ENCODE assay signal across 20 cellular contexts in genomic region chr7:108407674-108408073, GRCh38.
"Had no signal": no experiment of that assay in that cellular context is flagged by ENCODE, and none has a peak within 500 bp of the region (broad histone marks: within the 10 kb centered on the region; RNA-seq: fewer than 3 reads in every experiment).

No MANE protein-coding gene starts in this region.

- ATAC-seq: gastroesophageal sphincter; left cardiac atrium; left ventricle myocardium superior; mucosa of descending colon; natural killer cell treated with Interleukin-12 subunit alpha and Interleukin-12 subunit beta and Interleukin-15 and Interleukin-18, amount 100 ng/mL, for 72 hours; right lobe of liver; stimulated activated naive CD8-positive, alpha-beta T cell treated with anti-CD3 and anti-CD28 coated beads, Interleukin-15, Interleukin-2, amounts not matched to agents 100 U/mL and 50 U/mL, for 24 hours had no signal

- H3K27ac Mint-ChIP-seq: activated CD4-positive, alpha-beta memory T cell treated with anti-CD3 and anti-CD28 coated beads for 36 hours; activated CD4-positive, alpha-beta T cell treated with anti-CD3 and anti-CD28 coated beads, Interleukin-2, amount 10 ng/mL, durations not matched to agents 24 days and 14 days; activated naive CD4-positive, alpha-beta T cell treated with anti-CD3 and anti-CD28 coated beads, Interleukin-2, amount 10 ng/mL, durations not matched to agents 7 days and 5 days; activated naive CD8-positive, alpha-beta T cell treated with anti-CD3 and anti-CD28 coated beads, Interleukin-2, amount 10 ng/mL, durations not matched to agents 7 days and 5 days; activated T-cell treated with anti-CD3 and anti-CD28 coated beads, Interleukin-2, amount 50 U/mL, for 24 hours; natural killer cell treated with Interleukin-12 subunit alpha and Interleukin-12 subunit beta and Interleukin-15 and Interleukin-18, amount 100 ng/mL, for 72 hours had no signal

- H3K9me3 Mint-ChIP-seq: activated CD4-positive, alpha-beta memory T cell treated with anti-CD3 and anti-CD28 coated beads for 36 hours; activated CD4-positive, alpha-beta T cell treated with anti-CD3 and anti-CD28 coated beads, Interleukin-2, amount 10 ng/mL, durations not matched to agents 24 days and 14 days; activated naive CD4-positive, alpha-beta T cell treated with anti-CD3 and anti-CD28 coated beads, Interleukin-2, amount 10 ng/mL, durations not matched to agents 7 days and 5 days; activated naive CD8-positive, alpha-beta T cell treated with anti-CD3 and anti-CD28 coated beads, Interleukin-2, amount 10 ng/mL, durations not matched to agents 7 days and 5 days; activated T-cell treated with anti-CD3 and anti-CD28 coated beads, Interleukin-2, amount 50 U/mL, for 24 hours; natural killer cell treated with Interleukin-12 subunit alpha and Interleukin-12 subunit beta and Interleukin-15 and Interleukin-18, amount 100 ng/mL, for 72 hours had no signal

- H3K27me3 Mint-ChIP-seq: activated naive CD8-positive, alpha-beta T cell treated with anti-CD3 and anti-CD28 coated beads, Interleukin-2, amount 10 ng/mL, durations not matched to agents 7 days and 5 days; activated T-cell treated with anti-CD3 and anti-CD28 coated beads, Interleukin-2, amount 50 U/mL, for 24 hours had no signal

- DNase-seq: activated CD4-positive, alpha-beta memory T cell treated with anti-CD3 and anti-CD28 coated beads for 36 hours; activated CD4-positive, alpha-beta T cell treated with anti-CD3 and anti-CD28 coated beads, Interleukin-2, amount 10 ng/mL, durations not matched to agents 24 days and 14 days; activated CD4-positive, CD25-positive, alpha-beta regulatory T cell treated with anti-CD3 and anti-CD28 coated beads, Interleukin-2, amount 50 U/mL, for 72 hours; activated CD8-positive, alpha-beta memory T cell treated with anti-CD3 and anti-CD28 coated beads, Interleukin-2, amount 50 U/mL, for 4 hours; activated gamma-delta T cell; activated naive CD4-positive, alpha-beta T cell treated with anti-CD3 and anti-CD28 coated beads, Interleukin-2, amount 10 ng/mL, durations not matched to agents 7 days and 5 days; activated naive CD8-positive, alpha-beta T cell treated with anti-CD3 and anti-CD28 coated beads, Interleukin-2, amount 10 ng/mL, durations not matched to agents 7 days and 5 days; activated T-cell treated with anti-CD3 and anti-CD28 coated beads, Interleukin-2, amount 50 U/mL, for 24 hours; colonic mucosa; effector memory CD4-positive, alpha-beta T cell; erythroblast; left cardiac atrium; left ventricle myocardium superior; mucosa of descending colon; right lobe of liver; stimulated activated CD4-positive, alpha-beta T cell treated with anti-CD3 and anti-CD28 coated beads, Interleukin-2, amount 100 ng/mL, for 48 hours; stimulated activated naive CD8-positive, alpha-beta T cell treated with anti-CD3 and anti-CD28 coated beads, Interleukin-15, Interleukin-2, amounts not matched to agents 100 U/mL and 50 U/mL, for 24 hours; trophoblast cell had no signal

- H3K4me1 Mint-ChIP-seq: activated CD4-positive, alpha-beta T cell treated with anti-CD3 and anti-CD28 coated beads, Interleukin-2, amount 10 ng/mL, durations not matched to agents 24 days and 14 days; activated naive CD4-positive, alpha-beta T cell treated with anti-CD3 and anti-CD28 coated beads, Interleukin-2, amount 10 ng/mL, durations not matched to agents 7 days and 5 days; activated naive CD8-positive, alpha-beta T cell treated with anti-CD3 and anti-CD28 coated beads, Interleukin-2, amount 10 ng/mL, durations not matched to agents 7 days and 5 days had no signal

- H3K36me3 Mint-ChIP-seq: activated CD4-positive, alpha-beta memory T cell treated with anti-CD3 and anti-CD28 coated beads for 36 hours; activated naive CD4-positive, alpha-beta T cell treated with anti-CD3 and anti-CD28 coated beads, Interleukin-2, amount 10 ng/mL, durations not matched to agents 7 days and 5 days; activated naive CD8-positive, alpha-beta T cell treated with anti-CD3 and anti-CD28 coated beads, Interleukin-2, amount 10 ng/mL, durations not matched to agents 7 days and 5 days; natural killer cell treated with Interleukin-12 subunit alpha and Interleukin-12 subunit beta and Interleukin-15 and Interleukin-18, amount 100 ng/mL, for 72 hours had no signal

- H3K4me3 Mint-ChIP-seq: activated CD4-positive, alpha-beta memory T cell treated with anti-CD3 and anti-CD28 coated beads for 36 hours; activated CD4-positive, alpha-beta T cell treated with anti-CD3 and anti-CD28 coated beads, Interleukin-2, amount 10 ng/mL, durations not matched to agents 24 days and 14 days; activated naive CD4-positive, alpha-beta T cell treated with anti-CD3 and anti-CD28 coated beads, Interleukin-2, amount 10 ng/mL, durations not matched to agents 7 days and 5 days; activated naive CD8-positive, alpha-beta T cell treated with anti-CD3 and anti-CD28 coated beads, Interleukin-2, amount 10 ng/mL, durations not matched to agents 7 days and 5 days; activated T-cell treated with anti-CD3 and anti-CD28 coated beads, Interleukin-2, amount 50 U/mL, for 24 hours; natural killer cell treated with Interleukin-12 subunit alpha and Interleukin-12 subunit beta and Interleukin-15 and Interleukin-18, amount 100 ng/mL, for 72 hours had no signal
